1 cellular context compared by ENCODE assay signal in genomic region chr16:1300664-1301476, GRCh38.
A peak's percentile ranks its signal among the peaks of the same experiment; 100 is the strongest.
TF ChIP-seq lines count a peak whose summit lies in the region.

No MANE protein-coding gene starts in this region.

TF ChIP-seq in HCT116, 20 proteins besides CTCF, POLR2A, EP300 and RAD21 (continued from another document):
- TF ChIP-seq YY1 (IDR thresholded peaks at IDR 0.05; ENCODE audit: extremely low read depth, insufficient replicate concordance, low read depth, low read length), result peak; percentile 55
- TF ChIP-seq CEBPB (IDR thresholded peaks at IDR 0.05; ENCODE audit: low read depth), result no peak
- no peak for TF ChIP-seq TCF7L2 (IDR thresholded peaks at IDR 0.05; ENCODE audit: borderline replicate concordance, extremely low read depth, insufficient read depth, insufficient read length)
- TF ChIP-seq ELF1 (IDR thresholded peaks at IDR 0.05; ENCODE audit: borderline replicate concordance, low read depth), result no peak
- no peak for TF ChIP-seq REST (IDR thresholded peaks at IDR 0.05; ENCODE audit: low read depth)
- no peak for TF ChIP-seq MAX (IDR thresholded peaks at IDR 0.05)
- TF ChIP-seq ZBTB33 (IDR thresholded peaks at IDR 0.05; ENCODE audit: extremely low read depth, insufficient replicate concordance, low read length), result no peak
- no peak for TF ChIP-seq ZNF274 (IDR thresholded peaks at IDR 0.05; ENCODE audit: low read depth, low read length)
- TF ChIP-seq SRF (IDR thresholded peaks at IDR 0.05; ENCODE audit: low read depth), result no peak
- TF ChIP-seq ZFX (IDR thresholded peaks at IDR 0.05), result no peak
- no peak for TF ChIP-seq EGR1 (IDR thresholded peaks at IDR 0.05; ENCODE audit: low read depth)
